In the genomic region with DNA sequence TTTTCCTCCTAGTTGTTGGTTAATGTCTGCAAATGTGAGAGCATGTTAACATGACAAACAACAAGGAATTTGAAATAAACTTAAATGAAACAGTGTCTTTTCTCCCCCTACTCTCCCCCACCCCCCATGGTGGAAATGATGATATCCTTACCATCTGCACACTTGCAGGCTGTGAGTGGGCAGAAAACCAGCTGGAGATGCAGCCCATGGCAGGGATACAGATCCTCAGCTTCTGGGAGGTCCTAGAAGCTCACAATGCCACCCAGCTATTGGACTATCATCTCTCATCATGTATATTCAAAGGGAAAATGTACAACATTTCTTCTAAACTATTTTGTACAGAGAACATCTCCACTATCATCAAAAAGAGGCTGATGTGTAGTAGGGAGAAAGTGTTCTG, we compare ENCODE assay signal across 23 cellular contexts.
"Had no signal": no experiment of that assay in that cellular context is flagged by ENCODE, and none has a peak within 500 bp of the region (broad histone marks: within the 10 kb centered on the region; RNA-seq: fewer than 3 reads in every experiment).

No MANE protein-coding gene starts in this region.

- H3K27ac ChIP-seq: coronary artery, esophagus squamous epithelium, lower lobe of right lung, parathyroid adenoma, psoas muscle, right lobe of liver, thyroid gland, vagina had no signal

- H3K27me3 ChIP-seq: esophagus squamous epithelium, right lobe of liver, thyroid gland, vagina had no signal

- H3K4me1 ChIP-seq: lower lobe of right lung, parathyroid adenoma, psoas muscle, right lobe of liver, thyroid gland, vagina had no signal

- H3K4me3 ChIP-seq: coronary artery, esophagus squamous epithelium, lower lobe of right lung, psoas muscle, right lobe of liver, thyroid gland, vagina had no signal

- H2AFZ ChIP-seq: parathyroid adenoma had no signal

- H3K9me3 ChIP-seq: esophagus squamous epithelium, lower lobe of right lung, psoas muscle, right lobe of liver, thyroid gland, vagina had no signal

- DNase-seq: dermis blood vessel endothelial cell; effector memory CD8-positive, alpha-beta T cell; erythroblast; esophagus squamous epithelium; foreskin melanocyte; left ventricle myocardium superior; lower lobe of right lung; naive thymus-derived CD8-positive, alpha-beta T cell; nephron progenitor cell; psoas muscle; right lobe of liver; small intestine; stimulated activated CD4-positive, alpha-beta T cell treated with anti-CD3 and anti-CD28 coated beads, Interleukin-12 subunit alpha, Interleukin-12 subunit beta, amount 100 ng/mL, for 4 hours; stimulated activated CD4-positive, alpha-beta T cell treated with anti-CD3 and anti-CD28 coated beads, Interleukin-1b, Interleukin-23, amount 100 ng/mL, for 48 hours; stimulated activated CD4-positive, alpha-beta T cell treated with anti-CD3 and anti-CD28 coated beads, Interleukin-4, amount 100 ng/mL, for 1 hour; stimulated activated CD8-positive, alpha-beta memory T cell treated with anti-CD3 and anti-CD28 coated beads, Interleukin-4, amount 100 ng/mL, for 48 hours; stimulated activated naive CD4-positive, alpha-beta T cell; stimulated activated naive CD8-positive, alpha-beta T cell treated with anti-CD3 and anti-CD28 coated beads, Interleukin-15, amount 100 ng/mL, for 72 hours; thyroid gland; trophoblast cell had no signal

- H3K36me3 ChIP-seq: esophagus squamous epithelium, lower lobe of right lung, right lobe of liver, thyroid gland, vagina had no signal

- H3K79me2 ChIP-seq: parathyroid adenoma had no signal

- H3K9ac ChIP-seq: parathyroid adenoma had no signal

- ATAC-seq: effector memory CD8-positive, alpha-beta T cell; lower lobe of right lung; naive thymus-derived CD8-positive, alpha-beta T cell; psoas muscle; right lobe of liver; stimulated activated naive CD8-positive, alpha-beta T cell treated with anti-CD3 and anti-CD28 coated beads, Interleukin-15, amount 100 ng/mL, for 72 hours had no signal
